ENCODE assay signal across 1 cellular context in the genomic region with DNA sequence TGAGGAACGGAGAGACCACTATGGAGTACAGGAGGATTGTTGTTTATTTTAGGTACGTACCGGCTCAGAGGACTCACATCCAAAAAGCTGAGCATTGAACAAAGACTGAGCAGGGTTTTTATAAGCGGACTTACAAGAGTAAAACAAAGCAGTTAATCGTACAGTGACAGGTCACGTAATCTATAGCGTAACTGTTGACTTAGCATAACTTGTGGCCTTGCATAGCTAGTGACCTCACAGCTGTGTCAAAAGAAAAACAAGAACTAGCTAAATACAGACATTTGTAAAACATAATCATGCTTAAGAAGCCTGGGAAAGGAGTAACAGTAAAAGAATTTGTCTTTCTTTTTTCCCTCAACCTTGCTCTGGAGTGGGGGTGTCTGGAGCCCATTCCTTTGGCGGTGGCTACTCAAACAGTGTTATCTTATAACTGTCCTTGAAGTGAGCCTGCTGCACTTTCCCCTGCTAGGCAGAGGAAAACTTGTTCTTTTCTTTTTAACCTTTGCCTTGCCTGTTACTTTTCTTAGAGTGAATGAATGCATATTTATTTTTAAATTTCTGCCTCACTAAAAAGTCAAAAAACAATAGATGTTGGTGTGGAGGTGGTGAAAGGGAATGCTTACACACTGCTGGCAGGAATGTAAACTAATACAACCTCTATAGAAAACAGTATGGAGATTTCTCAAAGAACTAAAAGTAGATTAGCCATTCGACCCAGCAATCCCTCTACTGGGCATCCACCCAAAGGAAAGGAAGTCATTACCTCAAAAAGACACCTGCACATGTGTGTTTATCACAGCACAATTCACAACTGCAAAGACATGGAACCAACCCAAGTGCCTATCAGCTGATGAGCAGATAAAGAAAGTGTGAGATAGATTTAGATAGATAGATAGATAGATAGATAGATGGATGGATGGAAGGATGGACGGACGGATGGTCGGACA.
TF ChIP-seq lines count a peak whose summit lies in the region.

No MANE protein-coding gene starts in this region.

TF ChIP-seq in HepG2, 621 proteins besides CTCF, POLR2A, EP300 and RAD21 (continues in another document):
- peak; percentile 98; the same call in 1 of the 2 replicates for TF ChIP-seq ZBTB20 (CRISPR knock-in tag; IDR thresholded peaks at IDR 0.05; ENCODE audit: borderline replicate concordance, low read depth)
- peak; percentile 18; the same call in 1 of the 2 replicates for TF ChIP-seq SOX5 (CRISPR knock-in tag; IDR thresholded peaks at IDR 0.05; ENCODE audit: borderline replicate concordance)
- TF ChIP-seq MEIS2 (CRISPR knock-in tag; IDR thresholded peaks at IDR 0.05), result peak; percentile 63; the same call in 1 of the 2 replicates
- peak; percentile 88 for TF ChIP-seq ZNF652 (CRISPR knock-in tag; IDR thresholded peaks at IDR 0.05; ENCODE audit: borderline replicate concordance, low read depth)
- TF ChIP-seq NFYB (CRISPR knock-in tag; IDR thresholded peaks at IDR 0.05), result no peak
- TF ChIP-seq MIER2 (CRISPR knock-in tag; IDR thresholded peaks at IDR 0.05), result 0 out of 2 replicates have a peak, but pooled peaks have one; percentile 51
- TF ChIP-seq, protein P1, sequence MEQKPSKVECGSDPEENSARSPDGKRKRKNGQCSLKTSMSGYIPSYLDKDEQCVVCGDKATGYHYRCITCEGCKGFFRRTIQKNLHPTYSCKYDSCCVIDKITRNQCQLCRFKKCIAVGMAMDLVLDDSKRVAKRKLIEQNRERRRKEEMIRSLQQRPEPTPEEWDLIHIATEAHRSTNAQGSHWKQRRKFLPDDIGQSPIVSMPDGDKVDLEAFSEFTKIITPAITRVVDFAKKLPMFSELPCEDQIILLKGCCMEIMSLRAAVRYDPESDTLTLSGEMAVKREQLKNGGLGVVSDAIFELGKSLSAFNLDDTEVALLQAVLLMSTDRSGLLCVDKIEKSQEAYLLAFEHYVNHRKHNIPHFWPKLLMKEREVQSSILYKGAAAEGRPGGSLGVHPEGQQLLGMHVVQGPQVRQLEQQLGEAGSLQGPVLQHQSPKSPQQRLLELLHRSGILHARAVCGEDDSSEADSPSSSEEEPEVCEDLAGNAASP (CRISPR knock-in tag; IDR thresholded peaks at IDR 0.05; ENCODE audit: borderline replicate concordance), result 0 out of 2 replicates have a peak, but pooled peaks have one; percentile 25
- peak; percentile 80; the same call in 1 of the 2 replicates for TF ChIP-seq ZHX2 (IDR thresholded peaks at IDR 0.05; ENCODE audit: low read depth)
- no peak for TF ChIP-seq ZHX2 (CRISPR knock-in tag; IDR thresholded peaks at IDR 0.05; ENCODE audit: borderline replicate concordance)
- TF ChIP-seq ONECUT2 (CRISPR knock-in tag; IDR thresholded peaks at IDR 0.05), result no peak
- TF ChIP-seq MAFK (conservative IDR thresholded peaks at IDR 0.05 in 1 of 2, IDR thresholded peaks at IDR 0.05 in 1 of 2; ENCODE audit: low read length in 2 of 2), result 0 out of 4 replicates have a peak, but pooled peaks of 1 of the 2 experiments have one; percentile 48
- TF ChIP-seq ZNF772 (CRISPR knock-in tag; IDR thresholded peaks at IDR 0.05), result no peak
- peak; percentile 43; the same call in 1 of the 2 replicates for TF ChIP-seq MAFF (IDR thresholded peaks at IDR 0.05; ENCODE audit: low read depth, low read length)
- TF ChIP-seq CREB1 (IDR thresholded peaks at IDR 0.05), result peak; percentile 69
- TF ChIP-seq CREB1 (CRISPR knock-in tag; IDR thresholded peaks at IDR 0.05), result peak; percentile 68
- TF ChIP-seq HOXA3 (CRISPR knock-in tag; IDR thresholded peaks at IDR 0.05), result peak; percentile 76
- TF ChIP-seq TFAP4 (IDR thresholded peaks at IDR 0.05; ENCODE audit: borderline replicate concordance, low read depth), result peak; percentile 31; the same call in 1 of the 2 replicates
- peak; percentile 28; the same call in 1 of the 2 replicates for TF ChIP-seq MIXL1 (CRISPR knock-in tag; IDR thresholded peaks at IDR 0.05)
- TF ChIP-seq FOXA3 (CRISPR knock-in tag; IDR thresholded peaks at IDR 0.05), result peak; percentile 45; the same call in 1 of the 2 replicates
- TF ChIP-seq SOX13 (IDR thresholded peaks at IDR 0.05), result no peak
- TF ChIP-seq SOX13 (CRISPR knock-in tag; conservative IDR thresholded peaks at IDR 0.05 in 1 of 2, IDR thresholded peaks at IDR 0.05 in 1 of 2), result peak in 1 of 2 experiments; percentile 54; a peak in 1 of 4 replicates
- peak; percentile 94 for TF ChIP-seq ZBTB21 (CRISPR knock-in tag; IDR thresholded peaks at IDR 0.05)
- TF ChIP-seq ASH2L (IDR thresholded peaks at IDR 0.05; ENCODE audit: insufficient read length, low read depth, low read length), result peak; percentile 27
- TF ChIP-seq SAP130 (CRISPR knock-in tag; IDR thresholded peaks at IDR 0.05; ENCODE audit: low read depth), result peak; percentile 71
- peak; percentile 59; the same call in 1 of the 2 replicates for TF ChIP-seq CREM (IDR thresholded peaks at IDR 0.05)
- no peak for TF ChIP-seq CREM (CRISPR knock-in tag; IDR thresholded peaks at IDR 0.05)
- TF ChIP-seq MEIS1 (CRISPR knock-in tag; IDR thresholded peaks at IDR 0.05; ENCODE audit: borderline replicate concordance), result 0 out of 2 replicates have a peak, but pooled peaks have one; percentile 55
- peak; percentile 73; the same call in 1 of the 2 replicates for TF ChIP-seq ZHX1 (CRISPR knock-in tag; IDR thresholded peaks at IDR 0.05; ENCODE audit: low read depth)
- TF ChIP-seq, protein P2, sequence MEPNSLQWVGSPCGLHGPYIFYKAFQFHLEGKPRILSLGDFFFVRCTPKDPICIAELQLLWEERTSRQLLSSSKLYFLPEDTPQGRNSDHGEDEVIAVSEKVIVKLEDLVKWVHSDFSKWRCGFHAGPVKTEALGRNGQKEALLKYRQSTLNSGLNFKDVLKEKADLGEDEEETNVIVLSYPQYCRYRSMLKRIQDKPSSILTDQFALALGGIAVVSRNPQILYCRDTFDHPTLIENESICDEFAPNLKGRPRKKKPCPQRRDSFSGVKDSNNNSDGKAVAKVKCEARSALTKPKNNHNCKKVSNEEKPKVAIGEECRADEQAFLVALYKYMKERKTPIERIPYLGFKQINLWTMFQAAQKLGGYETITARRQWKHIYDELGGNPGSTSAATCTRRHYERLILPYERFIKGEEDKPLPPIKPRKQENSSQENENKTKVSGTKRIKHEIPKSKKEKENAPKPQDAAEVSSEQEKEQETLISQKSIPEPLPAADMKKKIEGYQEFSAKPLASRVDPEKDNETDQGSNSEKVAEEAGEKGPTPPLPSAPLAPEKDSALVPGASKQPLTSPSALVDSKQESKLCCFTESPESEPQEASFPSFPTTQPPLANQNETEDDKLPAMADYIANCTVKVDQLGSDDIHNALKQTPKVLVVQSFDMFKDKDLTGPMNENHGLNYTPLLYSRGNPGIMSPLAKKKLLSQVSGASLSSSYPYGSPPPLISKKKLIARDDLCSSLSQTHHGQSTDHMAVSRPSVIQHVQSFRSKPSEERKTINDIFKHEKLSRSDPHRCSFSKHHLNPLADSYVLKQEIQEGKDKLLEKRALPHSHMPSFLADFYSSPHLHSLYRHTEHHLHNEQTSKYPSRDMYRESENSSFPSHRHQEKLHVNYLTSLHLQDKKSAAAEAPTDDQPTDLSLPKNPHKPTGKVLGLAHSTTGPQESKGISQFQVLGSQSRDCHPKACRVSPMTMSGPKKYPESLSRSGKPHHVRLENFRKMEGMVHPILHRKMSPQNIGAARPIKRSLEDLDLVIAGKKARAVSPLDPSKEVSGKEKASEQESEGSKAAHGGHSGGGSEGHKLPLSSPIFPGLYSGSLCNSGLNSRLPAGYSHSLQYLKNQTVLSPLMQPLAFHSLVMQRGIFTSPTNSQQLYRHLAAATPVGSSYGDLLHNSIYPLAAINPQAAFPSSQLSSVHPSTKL (CRISPR knock-in tag; IDR thresholded peaks at IDR 0.05), result peak; percentile 72
- TF ChIP-seq GATAD2A (CRISPR knock-in tag; IDR thresholded peaks at IDR 0.05), result peak; percentile 26; the same call in 1 of the 2 replicates
- TF ChIP-seq TMF1 (CRISPR knock-in tag; IDR thresholded peaks at IDR 0.05; ENCODE audit: low read depth), result no peak
- TF ChIP-seq NR2F6 (IDR thresholded peaks at IDR 0.05), result 0 out of 2 replicates have a peak, but pooled peaks have one; percentile 14
- peak; percentile 34; the same call in 1 of the 2 replicates for TF ChIP-seq NR2F6 (CRISPR knock-in tag; IDR thresholded peaks at IDR 0.05)
- TF ChIP-seq ZNF740 (CRISPR knock-in tag; IDR thresholded peaks at IDR 0.05), result peak; percentile 67; the same call in 1 of the 2 replicates
- TF ChIP-seq, protein P3, sequence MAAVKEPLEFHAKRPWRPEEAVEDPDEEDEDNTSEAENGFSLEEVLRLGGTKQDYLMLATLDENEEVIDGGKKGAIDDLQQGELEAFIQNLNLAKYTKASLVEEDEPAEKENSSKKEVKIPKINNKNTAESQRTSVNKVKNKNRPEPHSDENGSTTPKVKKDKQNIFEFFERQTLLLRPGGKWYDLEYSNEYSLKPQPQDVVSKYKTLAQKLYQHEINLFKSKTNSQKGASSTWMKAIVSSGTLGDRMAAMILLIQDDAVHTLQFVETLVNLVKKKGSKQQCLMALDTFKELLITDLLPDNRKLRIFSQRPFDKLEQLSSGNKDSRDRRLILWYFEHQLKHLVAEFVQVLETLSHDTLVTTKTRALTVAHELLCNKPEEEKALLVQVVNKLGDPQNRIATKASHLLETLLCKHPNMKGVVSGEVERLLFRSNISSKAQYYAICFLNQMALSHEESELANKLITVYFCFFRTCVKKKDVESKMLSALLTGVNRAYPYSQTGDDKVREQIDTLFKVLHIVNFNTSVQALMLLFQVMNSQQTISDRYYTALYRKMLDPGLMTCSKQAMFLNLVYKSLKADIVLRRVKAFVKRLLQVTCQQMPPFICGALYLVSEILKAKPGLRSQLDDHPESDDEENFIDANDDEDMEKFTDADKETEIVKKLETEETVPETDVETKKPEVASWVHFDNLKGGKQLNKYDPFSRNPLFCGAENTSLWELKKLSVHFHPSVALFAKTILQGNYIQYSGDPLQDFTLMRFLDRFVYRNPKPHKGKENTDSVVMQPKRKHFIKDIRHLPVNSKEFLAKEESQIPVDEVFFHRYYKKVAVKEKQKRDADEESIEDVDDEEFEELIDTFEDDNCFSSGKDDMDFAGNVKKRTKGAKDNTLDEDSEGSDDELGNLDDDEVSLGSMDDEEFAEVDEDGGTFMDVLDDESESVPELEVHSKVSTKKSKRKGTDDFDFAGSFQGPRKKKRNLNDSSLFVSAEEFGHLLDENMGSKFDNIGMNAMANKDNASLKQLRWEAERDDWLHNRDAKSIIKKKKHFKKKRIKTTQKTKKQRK (IDR thresholded peaks at IDR 0.05; ENCODE audit: low read length), result no peak
- TF ChIP-seq ZNF674 (CRISPR knock-in tag; IDR thresholded peaks at IDR 0.05; ENCODE audit: low read depth), result no peak
- TF ChIP-seq POLR2AphosphoS2 (IDR thresholded peaks at IDR 0.05; ENCODE audit: low read depth, low read length), result no peak
